In the genomic region with DNA sequence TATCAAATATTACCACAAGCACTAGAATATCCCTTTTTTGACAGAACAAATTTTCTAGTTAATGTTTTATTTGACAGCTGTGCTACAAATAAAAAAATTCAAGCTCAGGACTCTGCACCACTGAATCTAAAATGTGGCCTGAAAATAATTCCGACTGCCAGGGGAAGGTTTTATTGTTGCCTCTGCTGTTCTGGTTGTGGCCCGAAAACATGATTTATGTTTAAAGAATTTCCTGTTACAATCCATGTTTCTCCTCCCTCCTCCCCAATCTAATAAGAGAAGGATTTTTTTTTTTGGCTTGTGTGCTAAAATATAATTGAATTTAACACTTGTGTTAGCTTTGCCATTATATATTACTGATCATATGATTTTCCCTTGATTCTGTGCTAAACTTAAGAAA, we compare ENCODE assay signal across 14 cellular contexts.
DNase-seq lines count a peak whose midpoint lies in the region; ATAC-seq and TF ChIP-seq lines count a peak whose summit lies in the region.
"Had no signal": no experiment of that assay in that cellular context is flagged by ENCODE, and none has a peak within 500 bp of the region (broad histone marks: within the 10 kb centered on the region; RNA-seq: fewer than 3 reads in every experiment).

No MANE protein-coding gene starts in this region.

- no peak overlapping the region for H3K4me3 ChIP-seq in adipocyte (ENCODE audit: low read length)
- H3K4me3 ChIP-seq in fibroblast of the aortic adventitia (ENCODE audit: low read depth, low read length), result no peak overlapping the region
- no peak overlapping the region for H3K4me3 ChIP-seq in skeletal muscle satellite cell (ENCODE audit: low read length)
- no peak overlapping the region for H3K4me3 ChIP-seq in right atrium auricular region
- H3K4me3 ChIP-seq: esophagus muscularis mucosa had no signal

- ATAC-seq in HG03039 (IDR thresholded peaks at IDR 0.05; ENCODE audit: unreplicated experiment), result no peak

- H3K4me2 ChIP-seq in skeletal muscle satellite cell (ENCODE audit: low read length), result peak overlapping the region; percentile 65

- POLR2A ChIA-PET in HEK293T (lab: Yijun Ruan, JAX), result no interaction called here

- DNase-seq in HEK293T (ENCODE audit: extremely low spot score) (no peak), adipocyte (ENCODE audit: low read depth) (peak; percentile 71), fibroblast of the aortic adventitia (ENCODE audit: low read depth) (peak; percentile 78), hepatic stellate cell (ENCODE audit: low spot score) (no peak), right atrium auricular region (ENCODE audit: low spot score) (no peak)
- DNase-seq in activated effector memory CD4-positive, alpha-beta T cell treated with Interleukin-2 at 50 U/mL for 16 hours, result no peak
- DNase-seq: activated CD4-positive, alpha-beta memory T cell treated with anti-CD3 and anti-CD28 coated beads for 36 hours; activated effector memory CD4-positive, alpha-beta T cell treated with anti-CD3 and anti-CD28 coated beads, Interleukin-2, amount 50 U/mL, for 16 hours; Calu3; naive B cell; NCI-H2171 had no signal

- H3K4me1 ChIP-seq in adipocyte (ENCODE audit: control insufficient read depth, insufficient read depth, low read length) (peaks cover 19% of the 10 kb centered on the region), skeletal muscle satellite cell (ENCODE audit: control insufficient read depth, insufficient read depth, low read length) (peaks cover 64% of the 10 kb centered on the region), right atrium auricular region (no peaks in the 10 kb centered on the region)

- TF ChIP-seq CTCF in fibroblast of the aortic adventitia (IDR thresholded peaks at IDR 0.05; ENCODE audit: insufficient read depth, low read length) (no peak), right atrium auricular region (IDR thresholded peaks at IDR 0.05) (no peak)

- H3K36me3 ChIP-seq in adipocyte (ENCODE audit: control insufficient read depth, insufficient read depth, low read length, severe bottlenecking) (no peaks in the 10 kb centered on the region), skeletal muscle satellite cell (ENCODE audit: insufficient read depth, low read length) (no peaks in the 10 kb centered on the region), right atrium auricular region (no peaks in the 10 kb centered on the region)
- H3K36me3 ChIP-seq: esophagus muscularis mucosa had no signal

- no peaks in the 10 kb centered on the region for H3K9me3 ChIP-seq in adipocyte (ENCODE audit: control insufficient read depth, low read length)
- no peaks in the 10 kb centered on the region for H3K9me3 ChIP-seq in skeletal muscle satellite cell (replicated peaks; ENCODE audit: low read length)
- H3K9me3 ChIP-seq in right atrium auricular region, result no peaks in the 10 kb centered on the region
- H3K9me3 ChIP-seq: esophagus muscularis mucosa had no signal

- no peaks in the 10 kb centered on the region for H3K27me3 ChIP-seq in adipocyte (replicated peaks; ENCODE audit: control insufficient read depth, insufficient read depth, low read length)
- no peaks in the 10 kb centered on the region for H3K27me3 ChIP-seq in skeletal muscle satellite cell (ENCODE audit: control insufficient read depth, insufficient read depth, low read length)
- no peaks in the 10 kb centered on the region for H3K27me3 ChIP-seq in right atrium auricular region
- H3K27me3 ChIP-seq: esophagus muscularis mucosa had no signal

- no peak overlapping the region for H3K9ac ChIP-seq in adipocyte (ENCODE audit: low read length)
- H3K9ac ChIP-seq in skeletal muscle satellite cell (ENCODE audit: low read depth, low read length), result peak overlapping the region; percentile 59

- CTCF ChIA-PET in HEK293T (lab: Yijun Ruan, JAX), result interaction anchor here (0.6 to 0.7 kb wide), 2 partner anchors 11 to 12 kb away, joined by 3 to 5 read pairs; no protein-coding TSS in a partner anchor

- no peak overlapping the region for H3K27ac ChIP-seq in right atrium auricular region
- H3K27ac ChIP-seq: esophagus muscularis mucosa had no signal

TF ChIP-seq in HEK293T, 16 proteins besides CTCF, POLR2A, EP300 and RAD21:
- no peak for TF ChIP-seq BHLHE40 (IDR thresholded peaks at IDR 0.05; ENCODE audit: borderline replicate concordance)
- TF ChIP-seq, protein P1, sequence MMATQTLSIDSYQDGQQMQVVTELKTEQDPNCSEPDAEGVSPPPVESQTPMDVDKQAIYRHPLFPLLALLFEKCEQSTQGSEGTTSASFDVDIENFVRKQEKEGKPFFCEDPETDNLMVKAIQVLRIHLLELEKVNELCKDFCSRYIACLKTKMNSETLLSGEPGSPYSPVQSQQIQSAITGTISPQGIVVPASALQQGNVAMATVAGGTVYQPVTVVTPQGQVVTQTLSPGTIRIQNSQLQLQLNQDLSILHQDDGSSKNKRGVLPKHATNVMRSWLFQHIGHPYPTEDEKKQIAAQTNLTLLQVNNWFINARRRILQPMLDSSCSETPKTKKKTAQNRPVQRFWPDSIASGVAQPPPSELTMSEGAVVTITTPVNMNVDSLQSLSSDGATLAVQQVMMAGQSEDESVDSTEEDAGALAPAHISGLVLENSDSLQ (IDR thresholded peaks at IDR 0.05), result peak; percentile 36; the same call in 1 of the 2 replicates

Comparison
In these comparisons a context has a peak if more than half of its experiments do, and no peak if none do; other contexts are left out.
1. DNase-seq: peak in adipocyte (single experiment) and fibroblast of the aortic adventitia (single experiment); none in HEK293T (single experiment), hepatic stellate cell (single experiment), right atrium auricular region (single experiment) and activated effector memory CD4-positive, alpha-beta T cell treated with Interleukin-2 at 50 U/mL for 16 hours (single experiment).